26 cellular contexts compared by ENCODE assay signal in the genomic region with DNA sequence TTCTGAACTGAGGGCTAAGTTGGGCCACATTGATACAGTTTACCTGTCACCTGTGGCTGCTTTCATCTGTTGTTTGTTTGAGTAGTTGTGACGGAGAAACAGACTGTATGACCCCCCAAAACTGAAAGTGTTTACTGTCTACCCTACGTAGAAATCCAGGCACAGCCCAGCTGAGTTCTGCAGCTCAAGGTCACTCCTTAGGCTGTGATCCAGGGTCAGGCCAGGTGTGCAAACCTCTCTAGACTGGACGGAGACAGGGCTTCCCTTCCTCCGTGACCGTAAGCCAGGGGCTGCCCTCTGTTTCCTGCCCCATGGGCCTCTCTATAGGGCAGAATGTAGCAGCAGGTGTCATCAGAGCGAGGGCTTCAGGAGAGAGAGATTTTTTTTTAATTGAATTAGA.
DNase-seq lines count a peak whose midpoint lies in the region; ATAC-seq, FAIRE-seq and TF ChIP-seq lines count a peak whose summit lies in the region.
"Had no signal": no experiment of that assay in that cellular context is flagged by ENCODE, and none has a peak within 500 bp of the region (broad histone marks: within the 10 kb centered on the region; RNA-seq: fewer than 3 reads in every experiment).

No MANE protein-coding gene starts in this region.

- H3K79me2 ChIP-seq in DOHH2 (ENCODE audit: control insufficient read depth, low read length): no peaks in the 10 kb centered on the region
- H3K79me2 ChIP-seq in H9 (ENCODE audit: insufficient read depth, low read length): no peaks in the 10 kb centered on the region

- WGBS in H9 (ENCODE audit: extremely low coverage, insufficient read length, low lambda C conversion rate): no CpG with 5 or more reads among the region's 6 CpGs

- peak overlapping the region; percentile 70 for H3K4me2 ChIP-seq in DOHH2 (ENCODE audit: low read length)
- no peak overlapping the region for H3K4me2 ChIP-seq in H9 (ENCODE audit: insufficient read depth, insufficient read length, low read length)
- H3K4me2 ChIP-seq: A549, SK-N-SH had no signal

- H3K36me3 ChIP-seq in DOHH2 (ENCODE audit: control insufficient read depth, low read length): peaks cover 44% of the 10 kb centered on the region

- FAIRE-seq in H54 (lab: Jason Lieb, UNC): no peak
- FAIRE-seq: A549, colon, endometrium, HTR-8/SVneo had no signal

- no peak overlapping the region for H3K23ac ChIP-seq in H9 (ENCODE audit: insufficient read length, low read depth, low read length)

- no peak overlapping the region for H3K14ac ChIP-seq in H9 (ENCODE audit: insufficient read depth, low read length)

- DNase-seq in H9 (no peak), SHP77 (lab: John Stamatoyannopoulos, UW) (peak; percentile 36 to 49), left lobe of liver (ENCODE audit: low spot score) (no peak), MV-4-11 (lab: John Stamatoyannopoulos, UW) (no peak), H54 (ENCODE audit: insufficient read length, low spot score) (no peak), NCI-H446 treated with DMSO at 0.1 percent for 48 hours (lab: John Stamatoyannopoulos, UW) (no peak)
- no peak for DNase-seq in NK-92 treated with Interleukin-12 subunit alpha and Interleukin-12 subunit beta, amount 100 ng/mL, for 24 hours (lab: John Stamatoyannopoulos, UW)
- DNase-seq: activated CD4-positive, alpha-beta T cell treated with anti-CD3 and anti-CD28 coated beads, Interleukin-2, amount 50 U/mL, for 1 hour; activated effector memory CD4-positive, alpha-beta T cell treated with anti-CD3 and anti-CD28 coated beads, Interleukin-2, amount 50 U/mL, for 16 hours; left colon; naive thymus-derived CD8-positive, alpha-beta T cell; NCI-H1105 treated with DMSO at 0.1 percent for 48 hours; NCI-H2081; NCI-H345; right cardiac atrium; SK-N-SH; stimulated activated CD4-positive, alpha-beta T cell treated with anti-CD3 and anti-CD28 coated beads, Interleukin-12 subunit alpha, Interleukin-12 subunit beta, amount 100 ng/mL, for 4 hours; transverse colon; WERI-Rb-1 had no signal

- no peaks in the 10 kb centered on the region for H3K9me3 Mint-ChIP-seq in H9
- H3K9me3 Mint-ChIP-seq: mesothelial cell of epicardium; naive thymus-derived CD8-positive, alpha-beta T cell had no signal

- no peak overlapping the region for H4K91ac ChIP-seq in H9 (ENCODE audit: insufficient read length, low read depth, low read length)

- no peak overlapping the region for H2BK5ac ChIP-seq in H9 (ENCODE audit: insufficient read length, low read length)

- H3K9me2 ChIP-seq in DOHH2 (replicated peaks; ENCODE audit: control insufficient read depth, low read length): no peaks in the 10 kb centered on the region
- H3K9me2 ChIP-seq: SK-N-SH had no signal

- no peaks in the 10 kb centered on the region for H3K27me3 ChIP-seq in DOHH2 (ENCODE audit: control insufficient read depth, low read length)
- no peaks in the 10 kb centered on the region for H3K27me3 ChIP-seq in H9 (ENCODE audit: insufficient read depth, low read length)
- H3K27me3 ChIP-seq: transverse colon had no signal

- H2AK5ac ChIP-seq in H9 (ENCODE audit: insufficient read length, low read length): no peak overlapping the region

- no peaks in the 10 kb centered on the region; the same call in 1 of the 2 replicates for H3K27me3 Mint-ChIP-seq in H9 (ENCODE audit: low read depth)
- H3K27me3 Mint-ChIP-seq: B cell; naive thymus-derived CD8-positive, alpha-beta T cell had no signal

- H3K27ac ChIP-seq in DOHH2 (ENCODE audit: low read depth, low read length) (peak overlapping the region; percentile 36), H9 (ENCODE audit: insufficient read length, low read depth, low read length) (no peak overlapping the region)
- H3K27ac ChIP-seq: A549, transverse colon, WERI-Rb-1 had no signal

- H2BK12ac ChIP-seq in H9 (ENCODE audit: insufficient read length, low read depth, low read length): no peak overlapping the region

- H3K36me3 Mint-ChIP-seq in H9 (ENCODE audit: insufficient read depth in 1 of 3, low read depth in 3 of 3): peaks cover 35 to 71% (median 66%) of the 10 kb centered on the region in 3 experiments; a peak in 6 of 7 replicates
- H3K36me3 Mint-ChIP-seq: naive thymus-derived CD8-positive, alpha-beta T cell had no signal

- no peak overlapping the region for H4K8ac ChIP-seq in H9 (replicated peaks; ENCODE audit: insufficient read length, low read depth, low read length)

- no peak overlapping the region for H3K9ac ChIP-seq in H9 (ENCODE audit: extremely low read depth, insufficient read length, low read length)
- H3K9ac ChIP-seq: SK-N-SH had no signal

- no peak overlapping the region for H3K18ac ChIP-seq in H9 (ENCODE audit: insufficient read length, low read depth, low read length)

- peaks cover 6% of the 10 kb centered on the region; the same call in 1 of the 2 replicates for H3F3A ChIP-seq in DOHH2 (ENCODE audit: control insufficient read depth, insufficient read depth)

- peak overlapping the region; percentile 58 to 67 (median 67); a peak in 4 of 7 replicates for H3K27ac Mint-ChIP-seq in H9
- H3K27ac Mint-ChIP-seq: mesothelial cell of epicardium had no signal

- peaks cover 23% of the 10 kb centered on the region for H3K4me1 ChIP-seq in DOHH2 (ENCODE audit: control insufficient read depth, low read length)
- H3K4me1 ChIP-seq in H9 (ENCODE audit: insufficient read depth, low read length): peaks cover 3% of the 10 kb centered on the region; the same call in 1 of the 2 replicates
- H3K4me1 ChIP-seq: A549, transverse colon had no signal

- no peak overlapping the region for H3K56ac ChIP-seq in H9 (ENCODE audit: insufficient read length, low read depth, low read length)

- no peaks in the 10 kb centered on the region for H3K9me3 ChIP-seq in DOHH2 (ENCODE audit: control insufficient read depth, insufficient read depth, low read length)
- no peaks in the 10 kb centered on the region for H3K9me3 ChIP-seq in H9 (ENCODE audit: control insufficient read depth, low read depth, low read length)
- H3K9me3 ChIP-seq: A549, SK-N-SH, transverse colon had no signal

- H3K4me1 Mint-ChIP-seq in H9: peaks cover 10 to 18% of the 10 kb centered on the region in 2 experiments
- H3K4me1 Mint-ChIP-seq: mesothelial cell of epicardium had no signal

- no peak overlapping the region for H4K5ac ChIP-seq in H9 (ENCODE audit: insufficient read length, low read depth, low read length)

- H3K23me2 ChIP-seq in H9 (ENCODE audit: insufficient read length, low read depth, low read length, poor library complexity, severe bottlenecking): no peaks in the 10 kb centered on the region

- H2AFZ ChIP-seq in H9 (ENCODE audit: low read length): no peak overlapping the region

- no peak overlapping the region for H2BK120ac ChIP-seq in H9 (ENCODE audit: low read depth, low read length, poor library complexity, severe bottlenecking)

- ATAC-seq in left lobe of liver: peak; percentile 44
- ATAC-seq: A549, left colon, right cardiac atrium had no signal

- H2BK15ac ChIP-seq in H9 (ENCODE audit: low read depth, low read length): no peak overlapping the region

- no peaks in the 10 kb centered on the region for H3K79me1 ChIP-seq in H9 (ENCODE audit: insufficient read depth, low read depth, low read length, poor library complexity, severe bottlenecking)

- no peak overlapping the region for H3K4ac ChIP-seq in H9 (ENCODE audit: low read depth, low read length)

- no peak overlapping the region for H3T11ph ChIP-seq in H9 (ENCODE audit: low read length)

- H3K4me3 ChIP-seq in DOHH2 (ENCODE audit: low read length): peak overlapping the region; percentile 58
- H3K4me3 ChIP-seq: A549, transverse colon had no signal

- H2BK20ac ChIP-seq in H9 (ENCODE audit: low read depth, low read length, poor library complexity, severe bottlenecking): no peak overlapping the region

- TF ChIP-seq POLR2A in H54 (IDR thresholded peaks at IDR 0.05; ENCODE audit: low read depth, low read length): no peak

- TF ChIP-seq CTCF in DOHH2 (IDR thresholded peaks at IDR 0.05; ENCODE audit: low read depth, low read length, poor library complexity, severe bottlenecking) (no peak), H9 (conservative IDR thresholded peaks at IDR 0.05) (no peak)

- no peak overlapping the region for H3K4me3 Mint-ChIP-seq in H9
- H3K4me3 Mint-ChIP-seq: B cell; mesothelial cell of epicardium; naive thymus-derived CD8-positive, alpha-beta T cell had no signal

- H4K20me1 ChIP-seq in DOHH2 (ENCODE audit: control insufficient read depth, insufficient read depth, low read depth, low read length) (no peaks in the 10 kb centered on the region), H9 (ENCODE audit: control insufficient read depth, insufficient read depth, insufficient read length) (no peaks in the 10 kb centered on the region)

Comparison
In these comparisons a context has a peak if more than half of its experiments do, and no peak if none do; other contexts are left out.
1. DNase-seq: peak in SHP77 (2 of 2); none in H9 (single experiment), left lobe of liver (single experiment), MV-4-11 (single experiment), H54 (single experiment), NK-92 treated with Interleukin-12 subunit alpha and Interleukin-12 subunit beta, amount 100 ng/mL, for 24 hours (single experiment) and NCI-H446 treated with DMSO at 0.1 percent for 48 hours (single experiment).